Comparison of ENCODE assay signal across 16 cellular contexts in the genomic region with DNA sequence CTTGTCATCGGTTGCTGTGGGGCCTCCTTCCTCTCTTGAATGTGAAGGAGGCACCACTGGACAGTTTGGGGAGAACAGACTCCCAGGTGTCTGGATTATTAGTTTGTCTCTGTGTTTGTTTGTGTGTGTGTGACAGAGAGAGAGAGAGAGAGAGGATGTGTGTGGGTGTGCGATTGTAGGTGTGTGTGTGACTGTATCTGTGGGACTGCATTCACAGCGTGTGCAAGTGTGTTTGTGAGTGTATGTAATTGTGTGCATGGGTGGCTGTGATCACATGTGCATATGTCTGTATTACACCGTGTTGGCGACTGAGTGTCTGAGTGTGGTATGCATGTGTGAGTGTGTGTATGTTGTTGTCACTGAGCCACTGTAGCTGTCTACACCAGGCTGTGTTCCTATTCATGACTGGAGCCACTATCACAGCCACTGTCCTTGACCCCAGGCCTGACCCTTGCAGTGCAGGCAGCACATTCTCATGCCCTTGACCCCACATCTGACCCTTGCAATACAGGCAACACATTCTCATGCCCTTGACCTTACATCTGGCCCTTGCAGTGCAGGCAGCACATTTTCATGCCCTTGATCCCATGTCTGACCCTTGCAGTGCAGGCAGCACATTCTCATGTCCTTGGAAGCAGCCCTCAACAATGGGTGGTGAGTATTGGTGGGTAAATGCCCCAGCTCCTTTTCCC. TPM values are rescaled to one million over a fixed set of nuclear protein-coding genes. Genes with fewer than 3 reads are reported as not detected.
DNase-seq lines count a peak whose midpoint lies in the region; ATAC-seq and TF ChIP-seq lines count a peak whose summit lies in the region.
"Had no signal": no experiment of that assay in that cellular context is flagged by ENCODE, and none has a peak within 500 bp of the region (broad histone marks: within the 10 kb centered on the region; RNA-seq: fewer than 3 reads in every experiment).

No MANE protein-coding gene starts in this region.

- ATAC-seq in esophagus mucosa = peak; percentile 15
- no peak for ATAC-seq in naive thymus-derived CD8-positive, alpha-beta T cell

- H3K23ac ChIP-seq in neuronal stem cell (ENCODE audit: low read depth, low read length, poor library complexity) (peak overlapping the region; percentile 16), mesendoderm (ENCODE audit: low read length) (no peak overlapping the region)

- H2AK5ac ChIP-seq in neuronal stem cell (ENCODE audit: low read depth, low read length) (no peak overlapping the region), mesendoderm (ENCODE audit: low read length) (no peak overlapping the region)

- peak overlapping the region; percentile 4 to 88 (median 63); a peak in 21 of 22 replicates for H3K4me2 ChIP-seq in BLaER1 treated with 17β-estradiol and CSF1 and Interleukin-3, amounts not matched to agents 10 nM and 100 nM
- H3K4me2 ChIP-seq in neuronal stem cell (ENCODE audit: insufficient read depth, low read length, poor library complexity, severe bottlenecking) = no peak overlapping the region
- H3K4me2 ChIP-seq in mesendoderm (ENCODE audit: low read length) = no peak overlapping the region

- H2BK5ac ChIP-seq in neuronal stem cell (ENCODE audit: low read length) (no peak overlapping the region), mesendoderm (ENCODE audit: low read length) (no peak overlapping the region)

- peaks cover 0 to 16% (median 7%) of the 10 kb centered on the region in 3 donors for H3K36me3 Mint-ChIP-seq in naive thymus-derived CD8-positive, alpha-beta T cell
- H3K36me3 Mint-ChIP-seq: CD4-positive, alpha-beta memory T cell had no signal

- H4K20me1 ChIP-seq in BLaER1 treated with 17β-estradiol and CSF1 and Interleukin-3, amounts not matched to agents 10 nM and 100 nM = no peaks in the 10 kb centered on the region

- peaks cover 0 to 31% (median 15%) of the 10 kb centered on the region in 11 experiments; a peak in 18 of 22 replicates for H3K9me3 ChIP-seq in BLaER1 treated with 17β-estradiol and CSF1 and Interleukin-3, amounts not matched to agents 10 nM and 100 nM (replicated peaks in 1 of 11)
- peaks cover 0 to 19% of the 10 kb centered on the region in 2 donors for H3K9me3 ChIP-seq in neuronal stem cell (replicated peaks in 1 of 2; ENCODE audit: control insufficient read depth in 2 of 2, insufficient read depth in 1 of 2, low read depth in 1 of 2, low read length in 2 of 2)

- H3K27ac Mint-ChIP-seq in naive thymus-derived CD8-positive, alpha-beta T cell = no peak overlapping the region
- H3K27ac Mint-ChIP-seq: CD4-positive, alpha-beta memory T cell had no signal

- H2BK12ac ChIP-seq in neuronal stem cell (ENCODE audit: low read length) = no peak overlapping the region

- POLR2A ChIA-PET in naive thymus-derived CD8-positive, alpha-beta T cell (lab: Charles Lee) = no interaction called here

- H3K79me1 ChIP-seq in neuronal stem cell (ENCODE audit: low read depth, low read length) = no peaks in the 10 kb centered on the region
- H3K79me1 ChIP-seq in mesendoderm (ENCODE audit: low read length) = no peaks in the 10 kb centered on the region

- no peak overlapping the region for H2AFZ ChIP-seq in neuronal stem cell (ENCODE audit: low read length)

- no peak overlapping the region for H2BK120ac ChIP-seq in neuronal stem cell (ENCODE audit: low read depth, low read length)
- H2BK120ac ChIP-seq in mesendoderm (ENCODE audit: low read depth, low read length) = no peak overlapping the region

- no peaks in the 10 kb centered on the region for H3K36me3 ChIP-seq in BLaER1 treated with 17β-estradiol and CSF1 and Interleukin-3, amounts not matched to agents 10 nM and 100 nM
- H3K36me3 ChIP-seq in neuronal stem cell (replicated peaks in 1 of 2; ENCODE audit: control insufficient read depth in 2 of 2, insufficient read depth in 2 of 2, low read length in 2 of 2) = no peaks in the 10 kb centered on the region
- no peaks in the 10 kb centered on the region for H3K36me3 ChIP-seq in mesendoderm (ENCODE audit: control insufficient read depth, insufficient read depth, low read length)

- H3K4me3 ChIP-seq in BLaER1 treated with 17β-estradiol and CSF1 and Interleukin-3, amounts not matched to agents 10 nM and 100 nM = no peak overlapping the region
- no peak overlapping the region for H3K4me3 ChIP-seq in HL-60 (replicated peaks; ENCODE audit: insufficient read depth, low read length)
- peak overlapping the region in 1 of 2 donors; percentile 31 for H3K4me3 ChIP-seq in neuronal stem cell (ENCODE audit: low read length in 2 of 2)
- H3K4me3 ChIP-seq in mesendoderm (ENCODE audit: low read length) = no peak overlapping the region

- H2BK15ac ChIP-seq in neuronal stem cell (ENCODE audit: low read length) (no peak overlapping the region), mesendoderm (replicated peaks; ENCODE audit: low read depth) (no peak overlapping the region)

- peaks cover 0 to 4% (median 0%) of the 10 kb centered on the region in 4 donors for H3K4me1 Mint-ChIP-seq in naive thymus-derived CD8-positive, alpha-beta T cell

- peaks cover 18 to 87% (median 70%) of the 10 kb centered on the region in 10 experiments for H3K4me1 ChIP-seq in BLaER1 treated with 17β-estradiol and CSF1 and Interleukin-3, amounts not matched to agents 10 nM and 100 nM
- no peaks in the 10 kb centered on the region for H3K4me1 ChIP-seq in neuronal stem cell (ENCODE audit: control insufficient read depth in 2 of 2, insufficient read depth in 1 of 2, low read depth in 1 of 2, low read length in 2 of 2)
- H3K4me1 ChIP-seq in mesendoderm (ENCODE audit: control insufficient read depth, low read depth, low read length) = no peaks in the 10 kb centered on the region

- H4K91ac ChIP-seq in neuronal stem cell (ENCODE audit: low read depth, low read length, poor library complexity) = no peak overlapping the region

- H3K79me2 ChIP-seq in mesendoderm (ENCODE audit: control insufficient read depth, insufficient read depth, low read length) = no peaks in the 10 kb centered on the region

- H3K27me3 ChIP-seq in BLaER1 treated with 17β-estradiol and CSF1 and Interleukin-3, amounts not matched to agents 10 nM and 100 nM = no peaks in the 10 kb centered on the region
- H3K27me3 ChIP-seq in HL-60 (ENCODE audit: insufficient read depth, poor library complexity, severe bottlenecking) = no peaks in the 10 kb centered on the region
- H3K27me3 ChIP-seq in neuronal stem cell (ENCODE audit: control insufficient read depth in 3 of 3, insufficient read depth in 3 of 3, low read depth in 1 of 3, low read length in 3 of 3) = peaks cover 0 to 3% (median 0%) of the 10 kb centered on the region in 3 experiments
- H3K27me3 ChIP-seq in mesendoderm (ENCODE audit: insufficient read depth, low read length, poor library complexity) = no peaks in the 10 kb centered on the region

- DNase-seq in HL-60 (ENCODE audit: low read depth in 1 of 2, low spot score in 1 of 2) (no peak), neuronal stem cell (ENCODE audit: low spot score) (no peak), T1000 (lab: John Stamatoyannopoulos, UW) (no peak), mesendoderm (no peak)
- DNase-seq in naive thymus-derived CD8-positive, alpha-beta T cell = no peak
- DNase-seq: ACHN; C1 segment of cervical spinal cord; CD4-positive, alpha-beta memory T cell; DMS79; HCEC 1CT; IMR-90 had no signal

- no peak overlapping the region for H4K8ac ChIP-seq in neuronal stem cell (ENCODE audit: low read depth, low read length)
- H4K8ac ChIP-seq in mesendoderm (ENCODE audit: low read depth, low read length) = no peak overlapping the region

- peak overlapping the region in 9 of 11 experiments; percentile 25 to 83 (median 79); a peak in 15 of 22 replicates for H3K27ac ChIP-seq in BLaER1 treated with 17β-estradiol and CSF1 and Interleukin-3, amounts not matched to agents 10 nM and 100 nM
- peak overlapping the region; percentile 88 for H3K27ac ChIP-seq in HL-60 (replicated peaks)
- no peak overlapping the region for H3K27ac ChIP-seq in neuronal stem cell (replicated peaks; ENCODE audit: low read length)
- H3K27ac ChIP-seq in mesendoderm (ENCODE audit: low read depth, low read length) = no peak overlapping the region

- H3K56ac ChIP-seq in mesendoderm (ENCODE audit: low read length) = no peak overlapping the region

- H3K4ac ChIP-seq in neuronal stem cell (ENCODE audit: low read length) = no peak overlapping the region
- H3K4ac ChIP-seq in mesendoderm (ENCODE audit: low read depth, low read length) = no peak overlapping the region

- peak overlapping the region in 2 of 11 experiments; percentile 3 to 9; a peak in 5 of 22 replicates for H3K9ac ChIP-seq in BLaER1 treated with 17β-estradiol and CSF1 and Interleukin-3, amounts not matched to agents 10 nM and 100 nM
- H3K9ac ChIP-seq in neuronal stem cell (ENCODE audit: low read depth, low read length, poor library complexity) = no peak overlapping the region
- no peak overlapping the region for H3K9ac ChIP-seq in mesendoderm (ENCODE audit: low read length)

- no peak overlapping the region for H3K14ac ChIP-seq in neuronal stem cell (ENCODE audit: low read length)

- H4K5ac ChIP-seq in mesendoderm (ENCODE audit: low read length) = no peak overlapping the region

- no peak for TF ChIP-seq CTCF in HL-60 (IDR thresholded peaks at IDR 0.05; ENCODE audit: insufficient read depth, low read length)

- H3K4me3 Mint-ChIP-seq in naive thymus-derived CD8-positive, alpha-beta T cell = no peak overlapping the region
- H3K4me3 Mint-ChIP-seq: CD4-positive, alpha-beta memory T cell had no signal

- H3K27me3 Mint-ChIP-seq in naive thymus-derived CD8-positive, alpha-beta T cell = peaks cover 21 to 54% (median 32%) of the 10 kb centered on the region in 5 donors

- WGBS in neuronal stem cell (ENCODE audit: extremely low coverage in 2 of 2, insufficient read length in 2 of 2, insufficient replicate concordance in 1 of 2), 2 donors = 100% methylated on average over 1 of the region's 5 CpGs; no CpG with 5 or more reads in 1 of the 2 donors
- no CpG with 5 or more reads among the region's 5 CpGs for WGBS in mesendoderm (ENCODE audit: extremely low coverage, insufficient coverage, low lambda C conversion rate)

- H3K18ac ChIP-seq in neuronal stem cell (ENCODE audit: low read length) (no peak overlapping the region), mesendoderm (ENCODE audit: low read length) (no peak overlapping the region)

- peaks cover 0 to 16% (median 8%) of the 10 kb centered on the region in 9 donors for H3K9me3 Mint-ChIP-seq in naive thymus-derived CD8-positive, alpha-beta T cell

RNA-seq across cellular contexts. Expression of gene CYP4F8, which starts 25.1 kb away (rescaled TPM):
- total RNA-seq in esophagus mucosa = not detected
- polyA plus RNA-seq in neuronal stem cell (2013, experiment 1 of 2) = not detected
- polyA plus RNA-seq in neuronal stem cell (2013, experiment 2 of 2) = not detected
- not detected for total RNA-seq in naive thymus-derived CD8-positive, alpha-beta T cell
- not detected for polyA plus RNA-seq in naive thymus-derived CD8-positive, alpha-beta T cell
- not detected for polyA plus RNA-seq in mesendoderm (2013, experiment 1 of 2)
- polyA plus RNA-seq in mesendoderm (2013, experiment 2 of 2) = not detected
- total RNA-seq: A172; CD4-positive, alpha-beta memory T cell; G401; H4; IMR-90 had no signal
- polyA plus RNA-seq: CD4-positive, alpha-beta memory T cell; IMR-90 had no signal

RNA-seq across cellular contexts. Expression of gene CYP4F3, which starts 50.8 kb away (rescaled TPM):
- 34.8 TPM for total RNA-seq in esophagus mucosa
- polyA plus RNA-seq in neuronal stem cell (2013, experiment 1 of 2) = not detected
- not detected for polyA plus RNA-seq in neuronal stem cell (2013, experiment 2 of 2)
- not detected for total RNA-seq in naive thymus-derived CD8-positive, alpha-beta T cell
- not detected for polyA plus RNA-seq in naive thymus-derived CD8-positive, alpha-beta T cell
- not detected for polyA plus RNA-seq in mesendoderm (2013, experiment 1 of 2)
- polyA plus RNA-seq in mesendoderm (2013, experiment 2 of 2) = not detected
- total RNA-seq: CD4-positive, alpha-beta memory T cell; G401; IMR-90 had no signal
- polyA plus RNA-seq: CD4-positive, alpha-beta memory T cell; IMR-90 had no signal

Comparison
In these comparisons a context has a peak if more than half of its experiments do, and no peak if none do; other contexts are left out.
1. H3K27ac ChIP-seq: peak in BLaER1 treated with 17β-estradiol and CSF1 and Interleukin-3, amounts not matched to agents 10 nM and 100 nM (9 of 11) and HL-60 (single experiment); none in neuronal stem cell (single experiment) and mesendoderm (single experiment).
2. H3K4me2 ChIP-seq: peak in BLaER1 treated with 17β-estradiol and CSF1 and Interleukin-3, amounts not matched to agents 10 nM and 100 nM (11 of 11); none in neuronal stem cell (single experiment) and mesendoderm (single experiment).
3. RNA of gene CYP4F3, which starts 50.8 kb away (total RNA-seq): 34.8 TPM in esophagus mucosa (single experiment); not detected in naive thymus-derived CD8-positive, alpha-beta T cell; every median in the first group is over 10 times any median in the second.